In genomic region chr1:240821925-240822324, GRCh38 we compare ENCODE assay signal across 28 cellular contexts.
"Had no signal": no experiment of that assay in that cellular context is flagged by ENCODE, and none has a peak within 500 bp of the region (broad histone marks: within the 10 kb centered on the region; RNA-seq: fewer than 3 reads in every experiment).

No MANE protein-coding gene starts in this region.

- FAIRE-seq: colon, endometrium, frontal cortex had no signal

- H3K79me2 ChIP-seq: hepatocyte had no signal

- ATAC-seq: effector memory CD8-positive, alpha-beta T cell; esophagus mucosa; foreskin keratinocyte; gastrocnemius medialis; gastroesophageal sphincter; heart left ventricle; heart right ventricle had no signal

- H3K4me2 ChIP-seq: hepatocyte had no signal

- H2AFZ ChIP-seq: hepatocyte had no signal

- H3K27ac ChIP-seq: colonic mucosa, coronary artery, dorsolateral prefrontal cortex, epithelial cell of prostate, esophagus muscularis mucosa, esophagus squamous epithelium, foreskin keratinocyte, gastrocnemius medialis, gastroesophageal sphincter, heart left ventricle, heart right ventricle, hepatocyte had no signal

- H3K9me3 ChIP-seq: colonic mucosa, esophagus muscularis mucosa, gastrocnemius medialis, gastroesophageal sphincter, heart left ventricle had no signal

- H3K27me3 ChIP-seq: colonic mucosa, dorsolateral prefrontal cortex, esophagus muscularis mucosa, esophagus squamous epithelium, foreskin keratinocyte, gastrocnemius medialis, gastroesophageal sphincter, heart left ventricle, hepatocyte had no signal

- H3K36me3 ChIP-seq: colonic mucosa, esophagus muscularis mucosa, esophagus squamous epithelium, gastrocnemius medialis, gastroesophageal sphincter, heart left ventricle, heart right ventricle had no signal

- H3K4me3 ChIP-seq: colonic mucosa, coronary artery, dorsolateral prefrontal cortex, esophagus muscularis mucosa, esophagus squamous epithelium, gastrocnemius medialis, gastroesophageal sphincter, heart left ventricle, heart right ventricle, hepatocyte had no signal

- DNase-seq: colonic mucosa; cortex of kidney; dermis blood vessel endothelial cell; dorsolateral prefrontal cortex; effector CD4-positive, alpha-beta T cell; effector CD8-positive, alpha-beta T cell; effector memory CD4-positive, alpha-beta T cell; effector memory CD8-positive, alpha-beta T cell; endodermal cell; erythroblast; esophagus squamous epithelium; foreskin fibroblast; foreskin keratinocyte; foreskin melanocyte; gastrocnemius medialis; glutamatergic neuron; head of caudate nucleus; heart left ventricle; heart right ventricle had no signal

- H3K4me1 ChIP-seq: colonic mucosa, esophagus muscularis mucosa, esophagus squamous epithelium, foreskin keratinocyte, gastrocnemius medialis, gastroesophageal sphincter, heart left ventricle, heart right ventricle had no signal
